8 cellular contexts compared by ENCODE assay signal in the genomic region with DNA sequence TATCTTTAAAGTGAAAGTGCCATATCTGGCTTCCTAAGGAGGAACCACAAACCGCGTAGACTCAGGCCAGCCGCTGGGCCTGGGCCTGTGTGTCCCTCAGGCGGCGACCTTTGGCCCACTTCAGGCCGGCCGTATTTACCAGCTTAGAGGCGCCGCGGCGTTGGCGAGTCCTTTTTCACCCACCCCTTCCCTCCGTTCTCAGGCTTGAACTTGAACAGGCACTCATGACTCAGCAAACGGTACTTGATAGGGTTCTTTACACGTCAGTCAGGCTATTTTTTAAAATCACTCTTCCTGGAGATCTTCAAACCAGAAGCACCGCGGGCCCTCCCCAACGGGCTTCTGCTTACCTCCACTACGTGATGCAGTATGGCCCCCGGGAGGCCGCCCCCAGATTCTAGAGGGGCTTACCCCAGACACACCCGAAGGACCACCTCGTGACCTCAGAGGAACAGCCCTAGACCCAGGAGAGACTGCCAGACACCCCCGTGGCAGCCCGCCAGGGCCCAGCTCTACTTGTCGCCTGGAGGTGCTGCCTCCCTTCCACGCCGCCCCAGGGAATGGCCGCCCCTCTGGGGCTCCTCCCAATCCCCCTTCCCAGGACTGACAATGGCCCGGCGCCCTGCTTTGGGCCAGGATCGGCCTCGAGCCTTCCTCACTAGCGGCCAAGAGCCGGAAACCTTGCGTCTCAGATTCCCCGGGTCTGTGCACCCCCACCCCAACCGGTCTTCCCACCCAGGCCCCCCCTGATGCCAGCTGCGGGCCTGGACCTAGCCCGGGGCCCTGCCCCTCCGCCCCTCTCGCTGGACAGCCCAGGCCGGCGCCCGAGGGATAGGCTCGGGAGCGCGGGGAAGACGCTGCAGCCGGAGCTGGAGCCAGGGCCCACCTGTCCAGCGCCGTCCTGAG. TPM values are rescaled to one million over a fixed set of nuclear protein-coding genes. Genes with fewer than 3 reads are reported as not detected.
DNase-seq lines count a peak whose midpoint lies in the region; ATAC-seq and TF ChIP-seq lines count a peak whose summit lies in the region.

No MANE protein-coding gene starts in this region.

- 4 to 12% methylated on average over 27 to 52 of the region's 52 CpGs for WGBS in testis, 2 donors

- H3K27me3 ChIP-seq in SJSA1 (replicated peaks) (no peaks in the 10 kb centered on the region), testis (no peaks in the 10 kb centered on the region)

- ATAC-seq in GM19023 (IDR thresholded peaks at IDR 0.05; ENCODE audit: unreplicated experiment) (peak; percentile 89), HG03280 (IDR thresholded peaks at IDR 0.05; ENCODE audit: unreplicated experiment) (peak; percentile 81), omental fat pad (ENCODE audit: low FRiP score) (peak; percentile 96)

- no peaks in the 10 kb centered on the region for H3K36me3 ChIP-seq in SJSA1
- H3K36me3 ChIP-seq in testis (ENCODE audit: low read depth, missing control alignments) = no peaks in the 10 kb centered on the region

- peaks cover 5% of the 10 kb centered on the region for H3K4me1 Mint-ChIP-seq in activated naive CD4-positive, alpha-beta T cell treated with anti-CD3 and anti-CD28 coated beads, Interleukin-2, amount 50 U/mL, for 24 hours

- no peaks in the 10 kb centered on the region for H3K36me3 Mint-ChIP-seq in activated naive CD4-positive, alpha-beta T cell treated with anti-CD3 and anti-CD28 coated beads, Interleukin-2, amount 50 U/mL, for 24 hours

- no peaks in the 10 kb centered on the region for H3K9me3 ChIP-seq in SJSA1 (replicated peaks)
- no peaks in the 10 kb centered on the region for H3K9me3 ChIP-seq in testis

- in situ Hi-C loops in ACHN (cut with HindIII; ENCODE audit: low pct_ligation_motif_present, low pct_unique_long_range_greater_than_20kb, low sequenced_read_pairs) = no loop called here

- H3K27me3 Mint-ChIP-seq in activated naive CD4-positive, alpha-beta T cell treated with anti-CD3 and anti-CD28 coated beads, Interleukin-2, amount 50 U/mL, for 24 hours = no peaks in the 10 kb centered on the region

- peak; percentile 88 for DNase-seq in ACHN
- peak; percentile 88 to 93 for DNase-seq in SJSA1 (ENCODE audit: low read depth in 1 of 2, low spot score in 2 of 2)
- peak; percentile 96 for DNase-seq in glomerular visceral epithelial cell (ENCODE audit: extremely low spot score)
- peak; percentile 66 for DNase-seq in omental fat pad (ENCODE audit: low spot score)
- peak; percentile 94 for DNase-seq in testis

- peak overlapping the region; percentile 4; the same call in 1 of the 2 replicates for H3K4me3 ChIP-seq in SJSA1
- peak overlapping the region; percentile 56 to 59 for H3K4me3 ChIP-seq in testis

- peaks cover 42% of the 10 kb centered on the region for H3K4me1 ChIP-seq in SJSA1 (replicated peaks)
- peaks cover 10% of the 10 kb centered on the region for H3K4me1 ChIP-seq in testis

- TF ChIP-seq CTCF in omental fat pad (IDR thresholded peaks at IDR 0.05) (no peak), testis (IDR thresholded peaks at IDR 0.05) (no peak)

- TF ChIP-seq POLR2A in testis (IDR thresholded peaks at IDR 0.05) = no peak

- intact Hi-C loops in testis (cut with DNase I; ENCODE audit: low total_unique reads) = no loop called here

- peak overlapping the region; percentile 87 for H3K27ac Mint-ChIP-seq in activated naive CD4-positive, alpha-beta T cell treated with anti-CD3 and anti-CD28 coated beads, Interleukin-2, amount 50 U/mL, for 24 hours

- H3K9me3 Mint-ChIP-seq in activated naive CD4-positive, alpha-beta T cell treated with anti-CD3 and anti-CD28 coated beads, Interleukin-2, amount 50 U/mL, for 24 hours = no peaks in the 10 kb centered on the region

- peak overlapping the region; percentile 91 for H3K27ac ChIP-seq in SJSA1
- H3K27ac ChIP-seq in testis = peak overlapping the region; percentile 84 to 94

- peak overlapping the region; percentile 86 for H3K4me3 Mint-ChIP-seq in activated naive CD4-positive, alpha-beta T cell treated with anti-CD3 and anti-CD28 coated beads, Interleukin-2, amount 50 U/mL, for 24 hours

RNA-seq across cellular contexts. Expression of gene IMPA2, which starts 33.8 kb away (rescaled TPM):
- total RNA-seq in SJSA1 (2014; rRNA removed; shearing (Covaris generic)) = 10.6 and 13.3 TPM in 2 replicates
- 10 to 100 TPM; 18.7 to 31.6 (median 27.7) TPM for total RNA-seq in omental fat pad
- total RNA-seq in testis = 10 to 100 TPM; 16.6 to 21.3 TPM
- polyA plus RNA-seq in testis (ENCODE audit: insufficient read depth, low read depth, low replicate concordance) = 16.7 TPM

RNA-seq across cellular contexts. Expression of gene MPPE1, which starts 39.4 kb away (rescaled TPM):
- 30.5 and 36.4 TPM in 2 replicates for total RNA-seq in SJSA1 (2014; rRNA removed; shearing (Covaris generic))
- total RNA-seq in omental fat pad (10 to 100 TPM; 11.0 to 49.2 (median 28.8) TPM), testis (10 to 100 TPM; 28.3 to 37.5 TPM)
- 32.8 TPM for polyA plus RNA-seq in testis (ENCODE audit: insufficient read depth, low read depth, low replicate concordance)

Comparison
In these comparisons a context has a peak if more than half of its experiments do, and no peak if none do; other contexts are left out.
1. Peak in every context shown above with its lines: DNase-seq, ATAC-seq, H3K4me3 ChIP-seq and H3K27ac ChIP-seq.